ENCODE assay signal across 8 cellular contexts in genomic region chr3:14403636-14404395, GRCh38. TPM values are rescaled to one million over a fixed set of nuclear protein-coding genes. Genes with fewer than 3 reads are reported as not detected.
DNase-seq lines count a peak whose midpoint lies in the region; ATAC-seq and TF ChIP-seq lines count a peak whose summit lies in the region.

No MANE protein-coding gene starts in this region.

- DNase-seq in CD8-positive, alpha-beta memory T cell = no peak
- no peak for DNase-seq in activated CD8-positive, alpha-beta T cell treated with anti-CD3 and anti-CD28 coated beads, Interleukin-2, amount 10 ng/mL, durations not matched to agents 7 days and 5 days
- peak; percentile 76 for DNase-seq in left ventricle myocardium superior
- DNase-seq in sciatic nerve (ENCODE audit: low spot score) = peak; percentile 72
- DNase-seq in foreskin keratinocyte = no peak

- H3K27ac Mint-ChIP-seq in CD8-positive, alpha-beta memory T cell = peak overlapping the region; percentile 46 to 100 (median 96)
- H3K27ac Mint-ChIP-seq in activated CD8-positive, alpha-beta T cell treated with anti-CD3 and anti-CD28 coated beads, Interleukin-2, amount 10 ng/mL, durations not matched to agents 7 days and 5 days = peak overlapping the region; percentile 90

- H3K9me3 Mint-ChIP-seq in CD8-positive, alpha-beta memory T cell = no peaks in the 10 kb centered on the region
- H3K9me3 Mint-ChIP-seq in activated CD8-positive, alpha-beta T cell treated with anti-CD3 and anti-CD28 coated beads, Interleukin-2, amount 10 ng/mL, durations not matched to agents 7 days and 5 days (ENCODE audit: insufficient read depth) = no peaks in the 10 kb centered on the region

- H3K4me3 ChIP-seq in CD8-positive, alpha-beta memory T cell (ENCODE audit: low read length) = peak overlapping the region; percentile 98

- H3K27ac ChIP-seq in CD8-positive, alpha-beta memory T cell (ENCODE audit: low read depth, low read length) = peak overlapping the region; percentile 89
- H3K27ac ChIP-seq in foreskin keratinocyte = no peak overlapping the region

- no peaks in the 10 kb centered on the region for H3K27me3 Mint-ChIP-seq in CD8-positive, alpha-beta memory T cell
- no peaks in the 10 kb centered on the region for H3K27me3 Mint-ChIP-seq in activated CD8-positive, alpha-beta T cell treated with anti-CD3 and anti-CD28 coated beads, Interleukin-2, amount 10 ng/mL, durations not matched to agents 7 days and 5 days (ENCODE audit: low read depth)

- POLR2A ChIA-PET in CD8-positive, alpha-beta memory T cell (lab: Charles Lee) = interaction anchor here (1.1 to 4.3 kb wide), 3 partner anchors 24 to 247 kb away, joined by 3 to 66 read pairs (median 4); partner anchors contain the start of gene CCDC174
- POLR2A ChIA-PET in activated CD8-positive, alpha-beta T cell treated with anti-CD3 and anti-CD28 coated beads, Interleukin-2, amount 10 ng/mL, durations not matched to agents 7 days and 5 days (lab: Charles Lee) = interaction anchor here (1.0 to 4.4 kb wide), 2 partner anchors 17 to 28 kb away, joined by 5 to 45 read pairs; no protein-coding TSS in a partner anchor

- no peak for TF ChIP-seq CTCF in foreskin keratinocyte (conservative IDR thresholded peaks at IDR 0.05)

- H3K4me3 Mint-ChIP-seq in CD8-positive, alpha-beta memory T cell = peak overlapping the region; percentile 90 to 100 (median 98)
- H3K4me3 Mint-ChIP-seq in activated CD8-positive, alpha-beta T cell treated with anti-CD3 and anti-CD28 coated beads, Interleukin-2, amount 10 ng/mL, durations not matched to agents 7 days and 5 days = peak overlapping the region; percentile 92

- H3K27me3 ChIP-seq in CD8-positive, alpha-beta memory T cell (ENCODE audit: insufficient read depth, low read length, poor library complexity, severe bottlenecking) = no peaks in the 10 kb centered on the region
- no peaks in the 10 kb centered on the region for H3K27me3 ChIP-seq in foreskin keratinocyte

- H3K36me3 Mint-ChIP-seq in CD8-positive, alpha-beta memory T cell = peaks cover 0 to 23% (median 4%) of the 10 kb centered on the region in 3 donors
- H3K36me3 Mint-ChIP-seq in activated CD8-positive, alpha-beta T cell treated with anti-CD3 and anti-CD28 coated beads, Interleukin-2, amount 10 ng/mL, durations not matched to agents 7 days and 5 days (ENCODE audit: low read depth) = peaks cover 11% of the 10 kb centered on the region

- TF ChIP-seq RAD21 in Ishikawa (IDR thresholded peaks at IDR 0.05; ENCODE audit: low read depth) = no peak

- H3K9me3 ChIP-seq in CD8-positive, alpha-beta memory T cell (ENCODE audit: low read length) = no peaks in the 10 kb centered on the region

- intact Hi-C loops in left ventricle myocardium superior (cut with micrococcal nuclease) (no loop called here), sciatic nerve (cut with DNase I) (no loop called here)

- peaks cover 37% of the 10 kb centered on the region for H3K4me1 ChIP-seq in CD8-positive, alpha-beta memory T cell (ENCODE audit: insufficient read depth, low read length)
- peaks cover 10% of the 10 kb centered on the region for H3K4me1 ChIP-seq in foreskin keratinocyte

- no peak for TF ChIP-seq EP300 in Ishikawa (IDR thresholded peaks at IDR 0.05; ENCODE audit: borderline replicate concordance)

- H3K36me3 ChIP-seq in CD8-positive, alpha-beta memory T cell (ENCODE audit: insufficient read depth, low read length) = no peaks in the 10 kb centered on the region

- ATAC-seq in activated CD8-positive, alpha-beta T cell treated with anti-CD3 and anti-CD28 coated beads, Interleukin-2, amount 10 ng/mL, durations not matched to agents 7 days and 5 days = no peak
- ATAC-seq in left ventricle myocardium superior = peak; percentile 49
- ATAC-seq in sciatic nerve = peak; percentile 24
- no peak for ATAC-seq in foreskin keratinocyte
- no peak for ATAC-seq in GM19328 (IDR thresholded peaks at IDR 0.05; ENCODE audit: unreplicated experiment)
- no peak for ATAC-seq in GM19324 (IDR thresholded peaks at IDR 0.05; ENCODE audit: low FRiP score, unreplicated experiment)

- H3K4me1 Mint-ChIP-seq in CD8-positive, alpha-beta memory T cell = peaks cover 42 to 56% (median 51%) of the 10 kb centered on the region in 3 donors
- peaks cover 51% of the 10 kb centered on the region for H3K4me1 Mint-ChIP-seq in activated CD8-positive, alpha-beta T cell treated with anti-CD3 and anti-CD28 coated beads, Interleukin-2, amount 10 ng/mL, durations not matched to agents 7 days and 5 days (ENCODE audit: low read depth)

- CTCF ChIA-PET in CD8-positive, alpha-beta memory T cell (lab: Charles Lee) = interaction anchor here (0.9 to 6.5 kb wide), 5 partner anchors 17 to 67 kb away, joined by 3 to 73 read pairs (median 17); no protein-coding TSS in a partner anchor
- CTCF ChIA-PET in activated CD8-positive, alpha-beta T cell treated with anti-CD3 and anti-CD28 coated beads, Interleukin-2, amount 10 ng/mL, durations not matched to agents 7 days and 5 days (lab: Charles Lee) = interaction anchor here (0.7 to 1.6 kb wide), 3 partner anchors 20 to 64 kb away, joined by 3 to 4 read pairs (median 3); no protein-coding TSS in a partner anchor

TF ChIP-seq in Ishikawa, 13 proteins besides CTCF, POLR2A, EP300 and RAD21:
- TF ChIP-seq EGR1 (IDR thresholded peaks at IDR 0.05) (no peak), MAX (IDR thresholded peaks at IDR 0.05) (no peak; the same call in 1 of the 2 replicates), ZBTB7A (IDR thresholded peaks at IDR 0.05; ENCODE audit: low read depth) (0 out of 2 replicates have a peak, but pooled peaks have one; percentile 18), FOXM1 (IDR thresholded peaks at IDR 0.05; ENCODE audit: borderline replicate concordance, low read depth) (no peak)

RNA-seq across cellular contexts. Expression of gene SLC6A6, which starts 1.4 kb away (rescaled TPM):
- total RNA-seq in CD8-positive, alpha-beta memory T cell = 10 to 100 TPM; 44.5 to 44.6 TPM
- polyA plus RNA-seq in CD8-positive, alpha-beta memory T cell = 6.6 TPM
- total RNA-seq in activated CD8-positive, alpha-beta T cell treated with anti-CD3 and anti-CD28 coated beads, Interleukin-2, amount 10 ng/mL, durations not matched to agents 7 days and 5 days = 10 to 100 TPM; 36.8 to 37.9 TPM
- 14.1 TPM for total RNA-seq in left ventricle myocardium superior
- total RNA-seq in sciatic nerve = 37.5 TPM
- total RNA-seq in foreskin keratinocyte = 13.6 and 14.8 TPM in 2 replicates
- 4.7 and 5.0 TPM in 2 replicates for polyA plus RNA-seq in foreskin keratinocyte

Comparison
In these comparisons a context has a peak if more than half of its experiments do, and no peak if none do; other contexts are left out.
1. DNase-seq: peak in left ventricle myocardium superior (single experiment) and sciatic nerve (single experiment); none in CD8-positive, alpha-beta memory T cell (0 of 5), activated CD8-positive, alpha-beta T cell treated with anti-CD3 and anti-CD28 coated beads, Interleukin-2, amount 10 ng/mL, durations not matched to agents 7 days and 5 days (single experiment) and foreskin keratinocyte (0 of 2).
2. ATAC-seq: peak in left ventricle myocardium superior (single experiment) and sciatic nerve (single experiment); none in activated CD8-positive, alpha-beta T cell treated with anti-CD3 and anti-CD28 coated beads, Interleukin-2, amount 10 ng/mL, durations not matched to agents 7 days and 5 days (single experiment), foreskin keratinocyte (single experiment), GM19328 (single experiment) and GM19324 (single experiment).